9 cellular contexts compared by ENCODE assay signal in genomic region chr1:155195201-155196102, GRCh38. TPM values are rescaled to one million over a fixed set of nuclear protein-coding genes. Genes with fewer than 3 reads are reported as not detected.
DNase-seq lines count a peak whose midpoint lies in the region; ATAC-seq, FAIRE-seq and TF ChIP-seq lines count a peak whose summit lies in the region.
"Had no signal": no experiment of that assay in that cellular context is flagged by ENCODE, and none has a peak within 500 bp of the region (broad histone marks: within the 10 kb centered on the region; RNA-seq: fewer than 3 reads in every experiment).

No MANE protein-coding gene starts in this region.

- peak overlapping the region; percentile 100 for H3K27ac ChIP-seq in HUES64 (ENCODE audit: low read depth, low read length)
- H3K27ac ChIP-seq in mesodermal cell (ENCODE audit: low read depth, low read length, severe bottlenecking): peak overlapping the region; percentile 95

- H3K4me3 ChIP-seq in AG04449 (ENCODE audit: low read depth, low read length) (peak overlapping the region; percentile 66), HUES64 (ENCODE audit: low read length) (peak overlapping the region; percentile 98), mesodermal cell (ENCODE audit: extremely low read depth, insufficient read depth, low read length, poor library complexity, severe bottlenecking) (peak overlapping the region; percentile 51)

- no peaks in the 10 kb centered on the region for H3K27me3 Mint-ChIP-seq in MCF 10A (ENCODE audit: insufficient read depth, unreplicated experiment)

- POLR2A ChIA-PET in AG04449 (lab: Yijun Ruan, JAX): interaction anchor here (0.5 to 3.7 kb wide), 8 partner anchors 10 to 732 kb away, joined by 3 to 45 read pairs (median 8); partner anchors contain the start of genes KRTCAP2, MTX1 and THBS3
- POLR2A ChIA-PET in MCF 10A (lab: Yijun Ruan, JAX): interaction anchor here (0.9 to 6.7 kb wide), 13 partner anchors 11 to 222 kb away, joined by 3 to 215 read pairs (median 22); partner anchors contain the start of genes CKS1B, EFNA1, ENTREP3 and KRTCAP2

- DNase-seq in AG04449 (ENCODE audit: low read depth, low spot score) (no peak), MCF 10A (ENCODE audit: unreplicated experiment) (no peak), urothelium cell line (ENCODE audit: low spot score) (no peak), posterior vena cava (ENCODE audit: low spot score) (no peak), retina (no peak)

- H3K36me3 ChIP-seq in HUES64 (ENCODE audit: insufficient read depth, low read length) (peaks cover 39% of the 10 kb centered on the region), mesodermal cell (ENCODE audit: control insufficient read depth, insufficient read depth, low read length) (peaks cover 36% of the 10 kb centered on the region)

- H3K9me3 ChIP-seq in HUES64 (ENCODE audit: insufficient read depth, low read depth, low read length) (no peaks in the 10 kb centered on the region), mesodermal cell (ENCODE audit: control insufficient read depth, low read length) (no peaks in the 10 kb centered on the region)

- peaks cover 55% of the 10 kb centered on the region for H3K36me3 Mint-ChIP-seq in MCF 10A (ENCODE audit: insufficient read depth, unreplicated experiment)

- peak overlapping the region; percentile 94 for H3K4me3 Mint-ChIP-seq in MCF 10A (ENCODE audit: unreplicated experiment)

- peak overlapping the region; percentile 96 for H3K9ac ChIP-seq in HUES64 (ENCODE audit: low read depth, low read length)

- 3% methylated on average over 18 of the region's 27 CpGs for WGBS in HUES64
- WGBS in mesodermal cell (ENCODE audit: insufficient coverage in 2 of 2), 2 experiments: 10 to 12% methylated on average over 10 to 15 of the region's 27 CpGs

- no peaks in the 10 kb centered on the region for H3K27me3 ChIP-seq in HUES64 (ENCODE audit: insufficient read depth, low read length)

- CTCF ChIA-PET in AG04449 (lab: Yijun Ruan, JAX) (interaction anchor here (0.6 to 8.2 kb wide), 9 partner anchors 10 to 110 kb away, joined by 3 to 144 read pairs (median 7); partner anchors contain the start of genes KRTCAP2, MTX1, THBS3 and TRIM46), MCF 10A (lab: Yijun Ruan, JAX) (interaction anchor here (0.7 to 7.6 kb wide), 13 partner anchors 10 to 110 kb away, joined by 3 to 111 read pairs (median 5); partner anchors contain the start of genes KRTCAP2, MTX1, THBS3 and TRIM46)

- no peak for FAIRE-seq in urothelium cell line (lab: Jason Lieb, UNC)
- FAIRE-seq: endometrium had no signal

- no peaks in the 10 kb centered on the region for H3K9me3 Mint-ChIP-seq in MCF 10A (ENCODE audit: unreplicated experiment)

- peaks cover 32% of the 10 kb centered on the region for H3K4me1 Mint-ChIP-seq in MCF 10A (ENCODE audit: insufficient read depth, unreplicated experiment)

- TF ChIP-seq CTCF in AG04449 (IDR thresholded peaks at IDR 0.05; ENCODE audit: insufficient read depth, low read length, missing control alignments) (no peak), MCF 10A (IDR thresholded peaks at IDR 0.05; ENCODE audit: unreplicated experiment) (no peak)

- H3K4me1 ChIP-seq in HUES64 (ENCODE audit: insufficient read depth, low read length) (peaks cover 22% of the 10 kb centered on the region), mesodermal cell (ENCODE audit: control insufficient read depth, insufficient read depth, low read length, poor library complexity, severe bottlenecking) (peaks cover 22% of the 10 kb centered on the region)

- H3K27ac Mint-ChIP-seq in MCF 10A (ENCODE audit: low read depth, unreplicated experiment): peak overlapping the region; percentile 100

- BruUV-seq in MCF 10A (replicated peaks; lab: Mats Ljungman, UMichigan): TSS peak; percentile 63

- intact Hi-C loops in MCF 10A (cut with micrococcal nuclease): no loop called here
- intact Hi-C loops in posterior vena cava (cut with DNase I): no loop called here

- no peak for ATAC-seq in HG02840 (IDR thresholded peaks at IDR 0.05; ENCODE audit: low FRiP score, unreplicated experiment)

RNA-seq across cellular contexts. Expression of gene THBS3, which starts 12.2 kb away (rescaled TPM):
- polyA plus RNA-seq in HUES64 (2013, experiment 1 of 2): 5.9 TPM
- polyA plus RNA-seq in HUES64 (2013, experiment 2 of 2): 10.0 TPM
- 33.0 and 34.4 TPM in 2 replicates for total RNA-seq in MCF 10A (2022)
- polyA plus RNA-seq in mesodermal cell (2013, experiment 1 of 2): 67.3 TPM
- 66.0 TPM for polyA plus RNA-seq in mesodermal cell (2013, experiment 2 of 2)
- total RNA-seq in posterior vena cava: 10 to 100 TPM; 46.3 to 96.6 TPM

RNA-seq across cellular contexts. Expression of gene MTX1, which starts 13.0 kb away (rescaled TPM):
- 39.9 TPM for polyA plus RNA-seq in HUES64 (2013, experiment 1 of 2)
- polyA plus RNA-seq in HUES64 (2013, experiment 2 of 2): 41.0 TPM
- 64.6 and 67.4 TPM in 2 replicates for total RNA-seq in MCF 10A (2022)
- polyA plus RNA-seq in mesodermal cell (2013, experiment 1 of 2): 56.6 TPM
- polyA plus RNA-seq in mesodermal cell (2013, experiment 2 of 2): 41.7 TPM
- total RNA-seq in posterior vena cava: 10 to 100 TPM; 20.9 to 26.8 TPM

RNA-seq across cellular contexts. Expression of gene TRIM46, which starts 21.8 kb away (rescaled TPM):
- 6.5 TPM for polyA plus RNA-seq in HUES64 (2013, experiment 1 of 2)
- 6.9 TPM for polyA plus RNA-seq in HUES64 (2013, experiment 2 of 2)
- total RNA-seq in MCF 10A (2022) (0.21 and 0.32 TPM in 2 replicates), posterior vena cava (1 to 10 TPM; 1.3 to 2.1 TPM)
- polyA plus RNA-seq in mesodermal cell (2013, experiment 1 of 2): 9.1 TPM
- 6.5 TPM for polyA plus RNA-seq in mesodermal cell (2013, experiment 2 of 2)

RNA-seq across cellular contexts. Expression of gene KRTCAP2, which starts 22.3 kb away (rescaled TPM):
- polyA plus RNA-seq in HUES64 (2013, experiment 1 of 2): 103 TPM
- 115 TPM for polyA plus RNA-seq in HUES64 (2013, experiment 2 of 2)
- total RNA-seq in MCF 10A (2022): 313 and 383 TPM in 2 replicates
- 226 TPM for polyA plus RNA-seq in mesodermal cell (2013, experiment 1 of 2)
- polyA plus RNA-seq in mesodermal cell (2013, experiment 2 of 2): 191 TPM
- total RNA-seq in posterior vena cava: 100 to 1,000 TPM; 145 to 146 TPM

RNA-seq across cellular contexts. Expression of gene DPM3, which starts 55.1 kb away (rescaled TPM):
- polyA plus RNA-seq in HUES64 (2013, experiment 1 of 2): 42.0 TPM
- polyA plus RNA-seq in HUES64 (2013, experiment 2 of 2): 54.3 TPM
- total RNA-seq in MCF 10A (2022): 79.7 and 86.4 TPM in 2 replicates
- polyA plus RNA-seq in mesodermal cell (2013, experiment 1 of 2): 83.5 TPM
- 71.8 TPM for polyA plus RNA-seq in mesodermal cell (2013, experiment 2 of 2)
- 10 to 100 TPM; 53.1 to 75.2 TPM for total RNA-seq in posterior vena cava
